13 cellular contexts compared by ENCODE assay signal in genomic region chr2:202693503-202693902, GRCh38.
"Had no signal": no experiment of that assay in that cellular context is flagged by ENCODE, and none has a peak within 500 bp of the region (broad histone marks: within the 10 kb centered on the region; RNA-seq: fewer than 3 reads in every experiment).

No MANE protein-coding gene starts in this region.

- H3K36me3 ChIP-seq: brain microvascular endothelial cell, vagina had no signal

- ATAC-seq: left cardiac atrium, mucosa of descending colon, natural killer cell, right cardiac atrium had no signal

- H3K9me3 Mint-ChIP-seq: endodermal cell, natural killer cell had no signal

- H3K4me3 ChIP-seq: lung, mucosa of descending colon, tibial artery, vagina had no signal

- H3K27ac Mint-ChIP-seq: endodermal cell, natural killer cell had no signal

- H3K36me3 Mint-ChIP-seq: natural killer cell had no signal

- H3K27me3 ChIP-seq: brain microvascular endothelial cell, tibial artery, vagina had no signal

- H3K4me3 Mint-ChIP-seq: endodermal cell, natural killer cell had no signal

- H3K27ac ChIP-seq: brain microvascular endothelial cell, tibial artery, vagina had no signal

- FAIRE-seq: small intestine had no signal

- H3K4me1 Mint-ChIP-seq: endodermal cell had no signal

- DNase-seq: activated gamma-delta T cell, amygdala, brain microvascular endothelial cell, endodermal cell, left cardiac atrium, mucosa of descending colon, natural killer cell, right cardiac atrium, small intestine, T-helper 9 cell, tibial artery had no signal

- H3K9me3 ChIP-seq: mucosa of descending colon, tibial artery, vagina had no signal
